In the genomic region with DNA sequence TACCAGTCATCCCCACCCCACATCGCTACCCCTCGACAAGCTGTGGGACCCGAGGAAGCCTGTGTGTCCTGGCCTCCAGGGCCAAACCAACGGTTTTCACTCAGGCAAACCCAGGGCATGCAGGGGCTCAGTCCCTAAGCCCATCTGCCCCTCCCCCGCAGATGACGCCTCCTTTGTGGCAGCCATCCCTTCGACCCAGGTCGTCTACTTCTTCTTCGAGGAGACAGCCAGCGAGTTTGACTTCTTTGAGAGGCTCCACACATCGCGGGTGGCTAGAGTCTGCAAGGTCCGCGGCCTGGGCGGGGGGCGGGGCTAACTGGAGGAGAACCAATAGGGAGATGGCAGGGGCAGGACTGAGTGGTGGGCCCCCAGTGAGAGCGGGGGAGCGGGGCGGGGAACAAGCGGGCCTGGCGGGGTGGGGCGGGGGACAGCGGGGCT, we compare ENCODE assay signal across 8 cellular contexts. TPM values are rescaled to one million over a fixed set of nuclear protein-coding genes. Genes with fewer than 3 reads are reported as not detected.
DNase-seq lines count a peak whose midpoint lies in the region; ATAC-seq and TF ChIP-seq lines count a peak whose summit lies in the region.

No MANE protein-coding gene starts in this region.

- H3K4me3 Mint-ChIP-seq in endodermal cell: peak overlapping the region; percentile 60

- H3K9me3 Mint-ChIP-seq in endodermal cell: peaks cover 4% of the 10 kb centered on the region

- no peak overlapping the region for H3K9ac ChIP-seq in endodermal cell (ENCODE audit: extremely low read depth, low read length, poor library complexity, severe bottlenecking)
- no peak overlapping the region for H3K9ac ChIP-seq in muscle layer of colon (ENCODE audit: low read length)

- no peaks in the 10 kb centered on the region for H3K27me3 ChIP-seq in AG04450 (ENCODE audit: control insufficient read depth, insufficient read depth, low read length)
- no peaks in the 10 kb centered on the region for H3K27me3 ChIP-seq in endodermal cell (ENCODE audit: control insufficient read depth, insufficient read depth, low read length, poor library complexity, severe bottlenecking)
- H3K27me3 ChIP-seq in muscle layer of colon (ENCODE audit: control insufficient read depth in 1 of 2, insufficient read depth in 2 of 2, low read length in 2 of 2): no peaks in the 10 kb centered on the region

- H3K36me3 ChIP-seq in endodermal cell (ENCODE audit: control insufficient read depth, insufficient read depth, low read length): no peaks in the 10 kb centered on the region
- no peaks in the 10 kb centered on the region for H3K36me3 ChIP-seq in muscle layer of colon (ENCODE audit: insufficient read depth, low read length)

- DNase-seq in AG04450 (ENCODE audit: low read depth, low spot score): peak; percentile 42
- DNase-seq in NCI-H146 (lab: John Stamatoyannopoulos, UW): peak; percentile 86
- DNase-seq in activated CD8-positive, alpha-beta memory T cell treated with anti-CD3 and anti-CD28 coated beads for 4 hours (ENCODE audit: low read depth in 2 of 2): peak; percentile 40 to 49
- DNase-seq in endodermal cell: peak; percentile 94
- peak; percentile 63 to 76 for DNase-seq in stimulated activated CD8-positive, alpha-beta memory T cell treated with anti-CD3 and anti-CD28 coated beads, Interleukin-15, amount 100 ng/mL, for 48 hours (ENCODE audit: low read depth in 2 of 2)

- H3K4me3 ChIP-seq in AG04450 (ENCODE audit: low read depth, low read length) (peak overlapping the region; percentile 52), endodermal cell (ENCODE audit: low read length) (no peak overlapping the region), muscle layer of colon (ENCODE audit: low read depth in 1 of 2, low read length in 2 of 2) (peak overlapping the region; percentile 21 to 54)

- no peak overlapping the region for H3K27ac ChIP-seq in AG04450 (ENCODE audit: low read depth, low read length)
- no peak overlapping the region for H3K27ac ChIP-seq in endodermal cell (ENCODE audit: low read depth, low read length)
- peak overlapping the region; percentile 49 for H3K27ac ChIP-seq in muscle layer of colon (ENCODE audit: low read depth, low read length)

- TF ChIP-seq CTCF in AG04450 (IDR thresholded peaks at IDR 0.05; ENCODE audit: low read depth, low read length) (no peak), endodermal cell (conservative IDR thresholded peaks at IDR 0.05) (no peak)

- WGBS in endodermal cell (ENCODE audit: insufficient coverage in 1 of 2, insufficient read length in 1 of 2), 2 experiments: 14 to 28% methylated on average over 8 to 16 of the region's 23 CpGs

- peaks cover 2% of the 10 kb centered on the region for H3K27me3 Mint-ChIP-seq in endodermal cell (ENCODE audit: insufficient read depth)

- H3K9me3 ChIP-seq in AG04450 (ENCODE audit: control insufficient read depth, insufficient read depth, low read length): no peaks in the 10 kb centered on the region
- no peaks in the 10 kb centered on the region for H3K9me3 ChIP-seq in endodermal cell (ENCODE audit: control insufficient read depth, low read length)
- H3K9me3 ChIP-seq in muscle layer of colon (ENCODE audit: low read length): no peaks in the 10 kb centered on the region

- POLR2A ChIA-PET in AG04450 (lab: Yijun Ruan, JAX): interaction anchor here (0.6 to 1.9 kb wide), 4 partner anchors 10 to 55 kb away, joined by 3 to 6 read pairs (median 4); partner anchors contain the start of gene PMF1

- H3K4me1 ChIP-seq in endodermal cell (ENCODE audit: control insufficient read depth, insufficient read depth, low read length) (no peaks in the 10 kb centered on the region), muscle layer of colon (ENCODE audit: insufficient read depth, low read length) (peaks cover 7% of the 10 kb centered on the region)

- H3K36me3 Mint-ChIP-seq in endodermal cell (ENCODE audit: low read depth): peaks cover 9% of the 10 kb centered on the region

- no peak overlapping the region for H3K27ac Mint-ChIP-seq in endodermal cell

- CTCF ChIA-PET in AG04450 (lab: Charles Lee): interaction anchor here (0.9 to 1.0 kb wide), 2 partner anchors 31 to 64 kb away, joined by 3 read pairs; no protein-coding TSS in a partner anchor

- ATAC-seq in HG03135 (IDR thresholded peaks at IDR 0.05; ENCODE audit: unreplicated experiment): no peak
- no peak for ATAC-seq in HG02870 (IDR thresholded peaks at IDR 0.05; ENCODE audit: unreplicated experiment)

- peaks cover 19% of the 10 kb centered on the region for H3K4me1 Mint-ChIP-seq in endodermal cell

RNA-seq across cellular contexts. Expression of gene SEMA4A, which starts 7.4 kb away (rescaled TPM):
- polyA plus RNA-seq in AG04450 (2011; rRNA removed): 0.58 and 0.60 TPM in 2 replicates
- 0.56 and 1.1 TPM in 2 replicates for polyA minus RNA-seq in AG04450 (2011; rRNA and poly(A)+ RNA removed)
- 10 to 100 TPM in 1 of 2 donors, 1 to 10 TPM in 1; 6.4 to 10.3 TPM for total RNA-seq in endodermal cell
- polyA plus RNA-seq in endodermal cell (2013, experiment 1 of 2): 5.0 TPM
- 3.4 TPM for polyA plus RNA-seq in endodermal cell (2013, experiment 2 of 2)

RNA-seq across cellular contexts. Expression of gene SLC25A44, which starts 33.1 kb away (rescaled TPM):
- 24.1 TPM in 2 replicates for polyA plus RNA-seq in AG04450 (2011; rRNA removed)
- polyA minus RNA-seq in AG04450 (2011; rRNA and poly(A)+ RNA removed): 24.6 and 25.0 TPM in 2 replicates
- total RNA-seq in endodermal cell: 10 to 100 TPM; 20.9 to 22.7 TPM
- 19.9 TPM for polyA plus RNA-seq in endodermal cell (2013, experiment 1 of 2)
- 22.4 TPM for polyA plus RNA-seq in endodermal cell (2013, experiment 2 of 2)

RNA-seq across cellular contexts. Expression of gene LMNA, which starts 46.3 kb away (rescaled TPM):
- 365 and 382 TPM in 2 replicates for polyA plus RNA-seq in AG04450 (2011; rRNA removed)
- polyA minus RNA-seq in AG04450 (2011; rRNA and poly(A)+ RNA removed): 379 and 407 TPM in 2 replicates
- 10 to 100 TPM; 41.2 to 42.0 TPM for total RNA-seq in endodermal cell
- polyA plus RNA-seq in endodermal cell (2013, experiment 1 of 2): 46.3 TPM
- polyA plus RNA-seq in endodermal cell (2013, experiment 2 of 2): 45.5 TPM

RNA-seq across cellular contexts. Expression of gene PMF1, which starts 52.0 kb away (rescaled TPM):
- 43.5 and 53.3 TPM in 2 replicates for polyA plus RNA-seq in AG04450 (2011; rRNA removed)
- 14.5 and 15.2 TPM in 2 replicates for polyA minus RNA-seq in AG04450 (2011; rRNA and poly(A)+ RNA removed)
- total RNA-seq in endodermal cell: 100 to 1,000 TPM; 119 TPM
- 95.4 TPM for polyA plus RNA-seq in endodermal cell (2013, experiment 1 of 2)
- polyA plus RNA-seq in endodermal cell (2013, experiment 2 of 2): 93.2 TPM

Comparison
In these comparisons a context has a peak if more than half of its experiments do, and no peak if none do; other contexts are left out.
1. DNase-seq: peak in every context shown above with its lines; median percentile 94 in endodermal cell; 86 in NCI-H146; 70 in stimulated activated CD8-positive, alpha-beta memory T cell treated with anti-CD3 and anti-CD28 coated beads, Interleukin-15, amount 100 ng/mL, for 48 hours; 44 in activated CD8-positive, alpha-beta memory T cell treated with anti-CD3 and anti-CD28 coated beads for 4 hours; 42 in AG04450.